ENCODE assay signal across 22 cellular contexts in genomic region chr5:14753292-14753691, GRCh38.
DNase-seq lines count a peak whose midpoint lies in the region; ATAC-seq and TF ChIP-seq lines count a peak whose summit lies in the region.
"Had no signal": no experiment of that assay in that cellular context is flagged by ENCODE, and none has a peak within 500 bp of the region (broad histone marks: within the 10 kb centered on the region; RNA-seq: fewer than 3 reads in every experiment).

No MANE protein-coding gene starts in this region.

- DNase-seq in Right ventricle myocardium inferior (ENCODE audit: missing footprints) (no peak), cardiac septum (ENCODE audit: low spot score) (no peak), fibroblast of pulmonary artery (ENCODE audit: low read depth) (peak; percentile 11), left kidney (ENCODE audit: low read depth, low spot score) (peak; percentile 69), NCI-H446 (lab: John Stamatoyannopoulos, UW) (no peak), tibial artery (no peak), MV-4-11 (lab: John Stamatoyannopoulos, UW) (no peak)
- DNase-seq: activated CD4-positive, alpha-beta T cell treated with anti-CD3 and anti-CD28 coated beads, Interleukin-2, amount 10 ng/mL, durations not matched to agents 24 days and 14 days; activated T-cell treated with anti-CD3 and anti-CD28 coated beads, Interleukin-2, amount 50 U/mL, for 4 hours; dermis blood vessel endothelial cell; DND-41; foreskin keratinocyte; NCI-H1436 treated with DMSO at 0.1 percent for 48 hours; RPMI8226; small intestine; stimulated activated naive CD4-positive, alpha-beta T cell; WERI-Rb-1 had no signal

- H3K4me1 ChIP-seq in thymus (ENCODE audit: control insufficient read depth, insufficient read depth, low read length) (no peaks in the 10 kb centered on the region), tibial artery (peaks cover 0 to 9% (median 2%) of the 10 kb centered on the region in 4 donors)
- H3K4me1 ChIP-seq: foreskin keratinocyte had no signal

- H3K9me3 ChIP-seq in thymus (ENCODE audit: control insufficient read depth) (no peaks in the 10 kb centered on the region), tibial artery (no peaks in the 10 kb centered on the region)
- H3K9me3 ChIP-seq: neutrophil had no signal

- H3K4me3 ChIP-seq in fibroblast of pulmonary artery (replicated peaks; ENCODE audit: low read depth, low read length) = no peak overlapping the region
- no peak overlapping the region for H3K4me3 ChIP-seq in thymus (ENCODE audit: low read length)
- no peak overlapping the region for H3K4me3 ChIP-seq in tibial artery

- H3K36me3 ChIP-seq in thymus (ENCODE audit: control insufficient read depth, insufficient read depth) (peaks cover 15% of the 10 kb centered on the region), tibial artery (peaks cover 18 to 61% (median 49%) of the 10 kb centered on the region in 3 donors)
- H3K36me3 ChIP-seq: neutrophil had no signal

- 97% methylated on average over 6 of the region's 6 CpGs for WGBS in thymus

- intact Hi-C loops in Right ventricle myocardium inferior (cut with DNase I) (no loop called here), cardiac septum (cut with DNase I) (no loop called here), tibial artery (cut with DNase I; ENCODE audit: low total_unique reads) (no loop called here)

- H3K27ac ChIP-seq in thymus (ENCODE audit: low read depth) (peak overlapping the region; percentile 9), tibial artery (no peak overlapping the region)
- H3K27ac ChIP-seq: 22Rv1, foreskin keratinocyte, neutrophil, WERI-Rb-1 had no signal

- TF ChIP-seq CTCF in fibroblast of pulmonary artery (IDR thresholded peaks at IDR 0.05; ENCODE audit: low read length, missing control alignments) (no peak), tibial artery (IDR thresholded peaks at IDR 0.05) (no peak)

- H3K27me3 ChIP-seq in thymus (ENCODE audit: control insufficient read depth, insufficient read depth) = no peaks in the 10 kb centered on the region
- no peaks in the 10 kb centered on the region for H3K27me3 ChIP-seq in tibial artery
- H3K27me3 ChIP-seq: foreskin keratinocyte, neutrophil had no signal

- peak; percentile 51 for ATAC-seq in Right ventricle myocardium inferior
- ATAC-seq: activated T-cell treated with anti-CD3 and anti-CD28 coated beads, Interleukin-2, amount 50 U/mL, for 4 hours; esophagus mucosa; foreskin keratinocyte; HCT116 had no signal

Comparison
In these comparisons a context has a peak if more than half of its experiments do, and no peak if none do; other contexts are left out.
1. DNase-seq: peak in fibroblast of pulmonary artery (single experiment) and left kidney (single experiment); none in Right ventricle myocardium inferior (single experiment), cardiac septum (single experiment), NCI-H446 (0 of 2), tibial artery (0 of 2) and MV-4-11 (single experiment).